Comparison of ENCODE assay signal across 9 cellular contexts in the genomic region with DNA sequence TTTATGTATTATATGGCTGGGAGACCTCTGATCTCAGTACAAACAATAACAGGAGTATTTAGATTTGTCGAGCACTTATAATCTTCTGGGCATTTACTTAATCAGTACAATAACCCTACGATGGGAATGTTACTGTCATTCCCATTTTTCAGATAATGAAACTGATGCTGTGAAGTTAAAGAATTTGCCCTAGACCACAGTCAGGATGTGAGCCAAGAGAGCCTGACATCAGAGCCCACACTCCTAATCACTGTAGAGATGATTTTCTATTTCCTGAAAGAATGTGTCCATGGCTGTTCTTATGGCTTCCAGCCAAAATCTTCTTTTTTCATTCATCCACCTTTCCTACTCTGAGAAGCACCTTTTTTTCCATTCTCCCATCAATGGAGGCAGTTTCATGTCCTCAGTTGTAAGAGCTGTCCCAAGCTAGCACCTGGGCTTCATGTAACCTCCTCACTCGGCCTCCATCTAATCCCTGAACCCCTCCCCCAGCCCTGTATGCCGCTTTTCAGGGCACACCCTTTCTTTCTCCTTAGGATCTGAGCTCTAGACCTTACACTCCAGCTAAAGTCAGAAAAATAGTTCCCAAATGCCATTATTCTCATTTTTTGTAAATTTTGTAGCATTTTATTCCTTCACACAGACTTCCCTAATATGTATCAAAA. TPM values are rescaled to one million over a fixed set of nuclear protein-coding genes. Genes with fewer than 3 reads are reported as not detected.
DNase-seq lines count a peak whose midpoint lies in the region; ATAC-seq, FAIRE-seq and TF ChIP-seq lines count a peak whose summit lies in the region.
"Had no signal": no experiment of that assay in that cellular context is flagged by ENCODE, and none has a peak within 500 bp of the region (broad histone marks: within the 10 kb centered on the region; RNA-seq: fewer than 3 reads in every experiment).

No MANE protein-coding gene starts in this region.

- H3K79me2 ChIP-seq in GM23338 (replicated peaks; ENCODE audit: insufficient read depth) = no peaks in the 10 kb centered on the region

- H3K4me1 ChIP-seq in GM23338 (ENCODE audit: insufficient read depth) = peaks cover 13% of the 10 kb centered on the region
- H3K4me1 ChIP-seq in right atrium auricular region = peaks cover 0 to 26% of the 10 kb centered on the region in 2 donors
- H3K4me1 ChIP-seq in testis = no peaks in the 10 kb centered on the region

- TF ChIP-seq POLR2A in testis (IDR thresholded peaks at IDR 0.05) = no peak
- no peak for TF ChIP-seq POLR2A in GM12891 (IDR thresholded peaks at IDR 0.05; ENCODE audit: low read depth, low read length)

- H3K27me3 ChIP-seq in GM23338 (ENCODE audit: insufficient read depth) = no peaks in the 10 kb centered on the region
- no peaks in the 10 kb centered on the region for H3K27me3 ChIP-seq in right atrium auricular region
- H3K27me3 ChIP-seq in testis = no peaks in the 10 kb centered on the region

- H3K4me1 Mint-ChIP-seq in GM23338 = peaks cover 15% of the 10 kb centered on the region

- no peak overlapping the region for H3K4me3 ChIP-seq in GM23338
- peak overlapping the region; percentile 28 to 49 for H3K4me3 ChIP-seq in right atrium auricular region
- no peak overlapping the region for H3K4me3 ChIP-seq in testis

- H3K36me3 ChIP-seq in GM23338 (ENCODE audit: insufficient read depth) = no peaks in the 10 kb centered on the region
- H3K36me3 ChIP-seq in right atrium auricular region = peaks cover under 1% of the 10 kb centered on the region
- H3K36me3 ChIP-seq in testis (ENCODE audit: low read depth, missing control alignments) = no peaks in the 10 kb centered on the region

- peaks cover 2% of the 10 kb centered on the region for H3K27me3 Mint-ChIP-seq in GM23338 (ENCODE audit: insufficient read depth, low read depth, poor library complexity)

- H3K36me3 Mint-ChIP-seq in GM23338 (ENCODE audit: low read depth) = no peaks in the 10 kb centered on the region
- H3K36me3 Mint-ChIP-seq: activated naive CD4-positive, alpha-beta T cell treated with anti-CD3 and anti-CD28 coated beads, Interleukin-2, amount 50 U/mL, for 24 hours had no signal

- no peaks in the 10 kb centered on the region for H3K9me3 ChIP-seq in right atrium auricular region
- no peaks in the 10 kb centered on the region for H3K9me3 ChIP-seq in testis

- peak overlapping the region; percentile 85; the same call in 1 of the 2 replicates for H2AFZ ChIP-seq in GM23338

- no peaks in the 10 kb centered on the region for H3K9me2 ChIP-seq in GM23338 (ENCODE audit: insufficient read depth)

- intact Hi-C loops in testis (cut with DNase I; ENCODE audit: low total_unique reads) = no loop called here

- H3F3A ChIP-seq in GM23338 (replicated peaks; ENCODE audit: low read depth) = no peaks in the 10 kb centered on the region

- no peak for TF ChIP-seq CTCF in GM23338 (conservative IDR thresholded peaks at IDR 0.05; ENCODE audit: low read depth in 2 of 2)
- TF ChIP-seq CTCF in right atrium auricular region (IDR thresholded peaks at IDR 0.05) = no peak
- TF ChIP-seq CTCF in testis (IDR thresholded peaks at IDR 0.05) = no peak

- H3K9me3 Mint-ChIP-seq in GM23338 = no peaks in the 10 kb centered on the region
- H3K9me3 Mint-ChIP-seq: activated naive CD4-positive, alpha-beta T cell treated with anti-CD3 and anti-CD28 coated beads, Interleukin-2, amount 50 U/mL, for 24 hours had no signal

- H3K4me2 ChIP-seq in GM23338 = no peak overlapping the region

- no peaks in the 10 kb centered on the region for H4K20me1 ChIP-seq in GM23338 (replicated peaks; ENCODE audit: insufficient read depth)

- WGBS in testis, 2 donors = 67 to 85% methylated on average over 4 of the region's 4 CpGs

- FAIRE-seq in GM12891 (lab: Jason Lieb, UNC) = no peak

- no peak overlapping the region for H3K27ac Mint-ChIP-seq in GM23338
- H3K27ac Mint-ChIP-seq: activated naive CD4-positive, alpha-beta T cell treated with anti-CD3 and anti-CD28 coated beads, Interleukin-2, amount 50 U/mL, for 24 hours had no signal

- ATAC-seq in GM23338 = no peak
- ATAC-seq in SK-N-SH treated with all-trans-retinoic acid at 6 μM for 48 hours = peak; percentile 50

- no peak overlapping the region for H3K27ac ChIP-seq in GM23338 (ENCODE audit: low read depth)
- H3K27ac ChIP-seq in right atrium auricular region = peak overlapping the region; percentile 85 to 91
- peak overlapping the region; percentile 43 to 56 for H3K27ac ChIP-seq in testis
- H3K27ac ChIP-seq: HL-60 had no signal

- H3K4me3 Mint-ChIP-seq in GM23338 = no peak overlapping the region

- DNase-seq in GM23338 (ENCODE audit: low spot score) (no peak), right atrium auricular region (ENCODE audit: low spot score) (no peak), testis (no peak), GM12891 (ENCODE audit: insufficient read length, low spot score) (no peak)
- no peak for DNase-seq in stimulated activated naive CD4-positive, alpha-beta T cell (lab: John Stamatoyannopoulos, UW)
- DNase-seq in stimulated activated naive CD4-positive, alpha-beta T cell treated with Interleukin-2 at 50 U/mL for 16 hours (lab: John Stamatoyannopoulos, UW) = no peak

TF ChIP-seq in GM23338, 12 proteins besides CTCF, POLR2A, EP300 and RAD21 (continues in another document):
- TF ChIP-seq JUNB (IDR thresholded peaks at IDR 0.05; ENCODE audit: unreplicated experiment) = no peak
- TF ChIP-seq ZNF114 (CRISPR knock-in tag; IDR thresholded peaks at IDR 0.05) = no peak
- no peak for TF ChIP-seq STAT1 (IDR thresholded peaks at IDR 0.05; ENCODE audit: unreplicated experiment)
- TF ChIP-seq, protein P1, sequence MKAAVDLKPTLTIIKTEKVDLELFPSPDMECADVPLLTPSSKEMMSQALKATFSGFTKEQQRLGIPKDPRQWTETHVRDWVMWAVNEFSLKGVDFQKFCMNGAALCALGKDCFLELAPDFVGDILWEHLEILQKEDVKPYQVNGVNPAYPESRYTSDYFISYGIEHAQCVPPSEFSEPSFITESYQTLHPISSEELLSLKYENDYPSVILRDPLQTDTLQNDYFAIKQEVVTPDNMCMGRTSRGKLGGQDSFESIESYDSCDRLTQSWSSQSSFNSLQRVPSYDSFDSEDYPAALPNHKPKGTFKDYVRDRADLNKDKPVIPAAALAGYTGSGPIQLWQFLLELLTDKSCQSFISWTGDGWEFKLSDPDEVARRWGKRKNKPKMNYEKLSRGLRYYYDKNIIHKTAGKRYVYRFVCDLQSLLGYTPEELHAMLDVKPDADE (IDR thresholded peaks at IDR 0.05) = no peak
- no peak for TF ChIP-seq EZH2phosphoT487 (IDR thresholded peaks at IDR 0.05; ENCODE audit: unreplicated experiment)
- TF ChIP-seq ZNF331 (CRISPR knock-in tag; IDR thresholded peaks at IDR 0.05; ENCODE audit: low read depth) = no peak
- no peak for TF ChIP-seq POLR2AphosphoS5 (IDR thresholded peaks at IDR 0.05; ENCODE audit: low read depth)

TF ChIP-seq in SK-N-SH treated with all-trans-retinoic acid at 6 μM for 48 hours, 23 proteins besides CTCF, POLR2A, EP300 and RAD21 (continues in another document):
- TF ChIP-seq ZNF70 (CRISPR knock-in tag; IDR thresholded peaks at IDR 0.05) (no peak), ZNF8 (CRISPR knock-in tag; IDR thresholded peaks at IDR 0.05) (no peak), ESRRG (CRISPR knock-in tag; IDR thresholded peaks at IDR 0.05) (no peak), ZC3H10 (CRISPR knock-in tag; IDR thresholded peaks at IDR 0.05) (no peak), ARNTL (CRISPR knock-in tag; IDR thresholded peaks at IDR 0.05; ENCODE audit: borderline replicate concordance, low read depth) (no peak)
- TF ChIP-seq, protein P2, sequence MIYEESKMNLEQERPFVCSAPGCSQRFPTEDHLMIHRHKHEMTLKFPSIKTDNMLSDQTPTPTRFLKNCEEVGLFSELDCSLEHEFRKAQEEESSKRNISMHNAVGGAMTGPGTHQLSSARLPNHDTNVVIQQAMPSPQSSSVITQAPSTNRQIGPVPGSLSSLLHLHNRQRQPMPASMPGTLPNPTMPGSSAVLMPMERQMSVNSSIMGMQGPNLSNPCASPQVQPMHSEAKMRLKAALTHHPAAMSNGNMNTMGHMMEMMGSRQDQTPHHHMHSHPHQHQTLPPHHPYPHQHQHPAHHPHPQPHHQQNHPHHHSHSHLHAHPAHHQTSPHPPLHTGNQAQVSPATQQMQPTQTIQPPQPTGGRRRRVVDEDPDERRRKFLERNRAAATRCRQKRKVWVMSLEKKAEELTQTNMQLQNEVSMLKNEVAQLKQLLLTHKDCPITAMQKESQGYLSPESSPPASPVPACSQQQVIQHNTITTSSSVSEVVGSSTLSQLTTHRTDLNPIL (CRISPR knock-in tag; IDR thresholded peaks at IDR 0.05; ENCODE audit: low read depth) = no peak

TF ChIP-seq in GM12891, 5 proteins besides CTCF, POLR2A, EP300 and RAD21:
- TF ChIP-seq PAX5 (IDR thresholded peaks at IDR 0.05; ENCODE audit: insufficient read depth, low read length, severe bottlenecking) (no peak), POU2F2 (IDR thresholded peaks at IDR 0.05; ENCODE audit: low read depth, low read length) (no peak), POLR2AphosphoS5 (IDR thresholded peaks at IDR 0.05; ENCODE audit: low read depth, low read length) (no peak), TAF1 (IDR thresholded peaks at IDR 0.05; ENCODE audit: low read depth, low read length) (no peak), SPI1 (IDR thresholded peaks at IDR 0.05; ENCODE audit: low read depth, low read length) (no peak)

RNA-seq across cellular contexts. Expression of a gene that starts 12.2 kb away (rescaled TPM):
- total RNA-seq in GM23338 (2014; rRNA removed; shearing (Covaris generic)) = 16.0 and 22.5 TPM in 2 replicates
- polyA plus RNA-seq in GM23338 (2016; fragmentation: Nextera tagmentation; extraction: Ambion mirVana) = 16.0 and 21.1 TPM in 2 replicates
- total RNA-seq in right atrium auricular region = 100 to 1,000 TPM; 396 to 398 TPM
- total RNA-seq in testis = 10 to 100 TPM; 33.1 to 39.9 TPM
- 84.2 TPM for polyA plus RNA-seq in testis (ENCODE audit: insufficient read depth, low read depth, low replicate concordance)
- 0.51 TPM for polyA plus RNA-seq in GM12891 (2012; ENCODE audit: low read depth, missing spikeins)

RNA-seq across cellular contexts. Expression of a gene that starts 13.1 kb away (rescaled TPM):
- total RNA-seq in GM23338 (2014; rRNA removed; shearing (Covaris generic)) = 3.5 and 6.6 TPM in 2 replicates
- polyA plus RNA-seq in GM23338 (2016; fragmentation: Nextera tagmentation; extraction: Ambion mirVana) (4.2 and 5.4 TPM in 2 replicates), testis (ENCODE audit: insufficient read depth, low read depth, low replicate concordance) (33.5 TPM)
- total RNA-seq in right atrium auricular region (100 to 1,000 TPM; 180 to 278 TPM), testis (10 to 100 TPM; 33.0 to 40.2 TPM)
- polyA plus RNA-seq in GM12891 (2012; ENCODE audit: low read depth, missing spikeins) = 0.04 TPM

Comparison
In these comparisons a context has a peak if more than half of its experiments do, and no peak if none do; other contexts are left out.
1. H3K4me3 ChIP-seq: peak in right atrium auricular region (2 of 2); none in GM23338 (single experiment) and testis (0 of 2).
2. RNA of a gene that starts 12.2 kb away (total RNA-seq): 396 to 398 TPM in right atrium auricular region; 33.1 to 39.9 TPM in testis and 16.0 to 22.5 TPM in GM23338; every median in the first group is over 4 times any median in the second.
3. RNA of a gene that starts 13.1 kb away (total RNA-seq): 180 to 278 TPM in right atrium auricular region; 33.0 to 40.2 TPM in testis and 3.5 to 6.6 TPM in GM23338; every median in the first group is over 4 times any median in the second.